In genomic region chr16:81424761-81425160, GRCh38 we compare ENCODE assay signal across 11 cellular contexts. TPM values are rescaled to one million over a fixed set of nuclear protein-coding genes. Genes with fewer than 3 reads are reported as not detected.
DNase-seq lines count a peak whose midpoint lies in the region; ATAC-seq and TF ChIP-seq lines count a peak whose summit lies in the region.
"Had no signal": no experiment of that assay in that cellular context is flagged by ENCODE, and none has a peak within 500 bp of the region (broad histone marks: within the 10 kb centered on the region; RNA-seq: fewer than 3 reads in every experiment).

No MANE protein-coding gene starts in this region.

- peaks cover 4% of the 10 kb centered on the region for H3K4me1 Mint-ChIP-seq in MCF 10A (ENCODE audit: insufficient read depth, unreplicated experiment)

- H3K27me3 ChIP-seq in breast epithelium (no peaks in the 10 kb centered on the region), MM.1S (replicated peaks; ENCODE audit: insufficient read depth, low read length) (no peaks in the 10 kb centered on the region), mammary epithelial cell (ENCODE audit: insufficient read depth, low read length) (no peaks in the 10 kb centered on the region), upper lobe of right lung (no peaks in the 10 kb centered on the region)
- H3K27me3 ChIP-seq: BE2C had no signal

- no peak for TF ChIP-seq CTCF in MCF 10A (IDR thresholded peaks at IDR 0.05; ENCODE audit: unreplicated experiment)
- TF ChIP-seq CTCF in breast epithelium (IDR thresholded peaks at IDR 0.05), result no peak
- TF ChIP-seq CTCF in MM.1S (IDR thresholded peaks at IDR 0.05; ENCODE audit: low read length), result no peak
- no peak for TF ChIP-seq CTCF in mammary epithelial cell (conservative IDR thresholded peaks at IDR 0.05 in 1 of 2, IDR thresholded peaks at IDR 0.05 in 1 of 2; ENCODE audit: extremely low read depth in 1 of 2, insufficient read depth in 1 of 2, low read depth in 1 of 2, low read length in 2 of 2)
- no peak for TF ChIP-seq CTCF in upper lobe of right lung (IDR thresholded peaks at IDR 0.05)

- H3K36me3 Mint-ChIP-seq in MCF 10A (ENCODE audit: insufficient read depth, unreplicated experiment), result peaks cover 9% of the 10 kb centered on the region

- in situ Hi-C loops in mammary epithelial cell (cut with MboI; ENCODE audit: low sequenced_read_pairs in 2 of 2), result no loop called here

- no peaks in the 10 kb centered on the region for H3K4me1 ChIP-seq in breast epithelium
- peaks cover 8% of the 10 kb centered on the region; the same call in 1 of the 2 replicates for H3K4me1 ChIP-seq in MM.1S (ENCODE audit: low read length)
- H3K4me1 ChIP-seq in mammary epithelial cell (ENCODE audit: insufficient read depth, low read length), result peaks cover 9% of the 10 kb centered on the region
- H3K4me1 ChIP-seq in upper lobe of right lung, result no peaks in the 10 kb centered on the region
- H3K4me1 ChIP-seq: BE2C had no signal

- ATAC-seq in upper lobe of right lung (peak; percentile 68), GM21367 (IDR thresholded peaks at IDR 0.05; ENCODE audit: unreplicated experiment) (no peak)

- H3K36me3 ChIP-seq in breast epithelium (no peaks in the 10 kb centered on the region), MM.1S (replicated peaks; ENCODE audit: insufficient read depth, low read length) (no peaks in the 10 kb centered on the region), mammary epithelial cell (ENCODE audit: insufficient read depth, low read length) (no peaks in the 10 kb centered on the region), upper lobe of right lung (no peaks in the 10 kb centered on the region)
- H3K36me3 ChIP-seq: BE2C had no signal

- H3K4me3 ChIP-seq in breast epithelium (no peak overlapping the region), MM.1S (ENCODE audit: low read length) (no peak overlapping the region), mammary epithelial cell (replicated peaks in 1 of 3; ENCODE audit: insufficient read depth in 1 of 3, low read depth in 2 of 3, low read length in 3 of 3) (no peak overlapping the region), upper lobe of right lung (no peak overlapping the region)

- H3K79me2 ChIP-seq in MM.1S (ENCODE audit: low read length) (no peaks in the 10 kb centered on the region), mammary epithelial cell (ENCODE audit: insufficient read depth, low read length) (no peaks in the 10 kb centered on the region)

- BruUV-seq in MCF 10A (replicated peaks; lab: Mats Ljungman, UMichigan) (no TSS peak), mammary epithelial cell (replicated peaks; lab: Mats Ljungman, UMichigan) (no TSS peak)

- H4K20me1 ChIP-seq in MM.1S (ENCODE audit: insufficient read depth, low read length) (no peaks in the 10 kb centered on the region), mammary epithelial cell (ENCODE audit: insufficient read depth, low read length) (no peaks in the 10 kb centered on the region)

- H2AFZ ChIP-seq in MM.1S (ENCODE audit: low read length) (no peak overlapping the region), mammary epithelial cell (ENCODE audit: low read depth, low read length) (peak overlapping the region; percentile 58)

- H3F3A ChIP-seq in MM.1S (ENCODE audit: insufficient read depth, low read length), result no peaks in the 10 kb centered on the region

- WGBS in mammary epithelial cell (ENCODE audit: low coverage, missing lambda C conversion rate), result 0% methylated on average over 1 of the region's 1 CpG

- intact Hi-C loops in MCF 10A (cut with micrococcal nuclease) (no loop called here), breast epithelium (cut with DNase I; ENCODE audit: low total_unique reads) (no loop called here), mammary epithelial cell (cut with micrococcal nuclease) (no loop called here), upper lobe of right lung (cut with DNase I) (no loop called here)

- CTCF ChIA-PET in MCF 10A (lab: Yijun Ruan, JAX), result interaction anchor here (0.5 to 1.2 kb wide), 4 partner anchors 22 to 305 kb away, joined by 3 read pairs; no protein-coding TSS in a partner anchor
- CTCF ChIA-PET in mammary epithelial cell (lab: Charles Lee; ENCODE audit: low non-redundant PET), result no interaction called here

- H3K27me3 Mint-ChIP-seq in MCF 10A (ENCODE audit: insufficient read depth, unreplicated experiment), result no peaks in the 10 kb centered on the region

- H3K9me3 ChIP-seq in breast epithelium, result no peaks in the 10 kb centered on the region
- no peaks in the 10 kb centered on the region for H3K9me3 ChIP-seq in MM.1S (replicated peaks; ENCODE audit: insufficient read depth, low read length)
- no peaks in the 10 kb centered on the region for H3K9me3 ChIP-seq in mammary epithelial cell (replicated peaks; ENCODE audit: insufficient read depth, low read length)
- no peaks in the 10 kb centered on the region for H3K9me3 ChIP-seq in upper lobe of right lung
- H3K9me3 ChIP-seq: BE2C had no signal

- H3K27ac ChIP-seq in breast epithelium (no peak overlapping the region), MM.1S (ENCODE audit: low read length) (no peak overlapping the region), mammary epithelial cell (ENCODE audit: insufficient read depth, low read depth, low read length) (no peak overlapping the region), upper lobe of right lung (no peak overlapping the region)

- POLR2A ChIA-PET in MCF 10A (lab: Yijun Ruan, JAX), result interaction anchor here (0.6 to 1.1 kb wide), 3 partner anchors 19 to 244 kb away, joined by 3 to 4 read pairs (median 3); no protein-coding TSS in a partner anchor

- peak; percentile 41 for DNase-seq in MCF 10A (ENCODE audit: unreplicated experiment)
- DNase-seq in breast epithelium (ENCODE audit: low spot score in 2 of 2), result no peak
- DNase-seq in MM.1S, result peak; percentile 45
- peak; percentile 80 for DNase-seq in mammary epithelial cell
- DNase-seq in upper lobe of right lung, result no peak
- DNase-seq in NCI-H2081 treated with DMSO at 0.1 percent for 48 hours (lab: John Stamatoyannopoulos, UW), result no peak
- no peak for DNase-seq in SHP77 (lab: John Stamatoyannopoulos, UW)
- DNase-seq: BE2C; NCI-H187 treated with DMSO at 0.1 percent for 48 hours; stimulated activated naive CD4-positive, alpha-beta T cell had no signal

- peak overlapping the region; percentile 52 for H3K27ac Mint-ChIP-seq in MCF 10A (ENCODE audit: low read depth, unreplicated experiment)

- H3K9me3 Mint-ChIP-seq in MCF 10A (ENCODE audit: unreplicated experiment), result no peaks in the 10 kb centered on the region

- no peak for TF ChIP-seq POLR2A in breast epithelium (IDR thresholded peaks at IDR 0.05)

- no peak overlapping the region for H3K9ac ChIP-seq in MM.1S (ENCODE audit: low read length)
- H3K9ac ChIP-seq in mammary epithelial cell (ENCODE audit: insufficient read depth, low read length), result no peak overlapping the region

- no peaks in the 10 kb centered on the region for H3K9me2 ChIP-seq in MM.1S (replicated peaks; ENCODE audit: insufficient read depth, low read length)

- no peak overlapping the region for H3K4me3 Mint-ChIP-seq in MCF 10A (ENCODE audit: unreplicated experiment)

- dilution Hi-C loops in mammary epithelial cell (cut with HindIII; ENCODE audit: low sequenced_read_pairs), result no loop called here

- H3K4me2 ChIP-seq in MM.1S (ENCODE audit: low read depth, low read length) (no peak overlapping the region), mammary epithelial cell (ENCODE audit: insufficient read depth, low read depth, low read length) (no peak overlapping the region)

RNA-seq across cellular contexts. Expression of gene CMIP, which starts 19.8 kb away (rescaled TPM):
- total RNA-seq in MCF 10A (2022) (44.3 and 53.6 TPM in 2 replicates), breast epithelium (10 to 100 TPM; 14.9 to 23.9 (median 17.6) TPM), mammary epithelial cell (10 to 100 TPM; 44.5 to 98.5 TPM), upper lobe of right lung (73.8 TPM)
- polyA plus RNA-seq in mammary epithelial cell, result 15.7 TPM
- polyA minus RNA-seq in mammary epithelial cell, result 61.9 TPM

Comparison
In these comparisons a context has a peak if more than half of its experiments do, and no peak if none do; other contexts are left out.
1. DNase-seq: peak in MCF 10A (single experiment), MM.1S (single experiment) and mammary epithelial cell (single experiment); none in breast epithelium (0 of 2), upper lobe of right lung (single experiment), NCI-H2081 treated with DMSO at 0.1 percent for 48 hours (single experiment) and SHP77 (0 of 2).